In genomic region chr2:676647-677055, GRCh38 we compare ENCODE assay signal across 8 cellular contexts. TPM values are rescaled to one million over a fixed set of nuclear protein-coding genes. Genes with fewer than 3 reads are reported as not detected.
A peak's percentile ranks its signal among the peaks of the same experiment; 100 is the strongest.
DNase-seq lines count a peak whose midpoint lies in the region; ATAC-seq and TF ChIP-seq lines count a peak whose summit lies in the region.

No MANE protein-coding gene starts in this region.

- no peaks in the 10 kb centered on the region for H3K36me3 ChIP-seq in colonic mucosa

- DNase-seq in AG08396 (ENCODE audit: low spot score) (peak; percentile 98), NCI-H2081 (lab: John Stamatoyannopoulos, UW) (peak; percentile 98 to 99), T1000 (lab: John Stamatoyannopoulos, UW) (peak; percentile 97), colonic mucosa (peak; percentile 99)
- peak; percentile 93 to 94 for DNase-seq in stimulated activated CD4-positive, alpha-beta T cell treated with anti-CD3 and anti-CD28 coated beads, Interleukin-15, amount 100 ng/mL, for 48 hours (ENCODE audit: low read depth in 2 of 2)

- H3K9me3 ChIP-seq in colonic mucosa: no peaks in the 10 kb centered on the region

- intact Hi-C loops in colonic mucosa (cut with DNase I): no loop called here

- H3K4me1 ChIP-seq in colonic mucosa: no peaks in the 10 kb centered on the region

- H3K9ac ChIP-seq in colonic mucosa (ENCODE audit: low read depth in 2 of 2, low read length in 2 of 2): peak overlapping the region in 1 of 2 donors; percentile 62

- H3K27me3 ChIP-seq in colonic mucosa: no peaks in the 10 kb centered on the region
- H3K27me3 ChIP-seq in layer of hippocampus (ENCODE audit: control insufficient read depth, insufficient read depth, low read length): no peaks in the 10 kb centered on the region

- H3K4me3 ChIP-seq in colonic mucosa: peak overlapping the region; percentile 58

- H3K27ac ChIP-seq in colonic mucosa: peak overlapping the region; percentile 28
- peak overlapping the region; percentile 71 for H3K27ac ChIP-seq in layer of hippocampus (ENCODE audit: low read depth, low read length)

- TF ChIP-seq CTCF in colonic mucosa (IDR thresholded peaks at IDR 0.05): no peak

- ATAC-seq in GM18858 (IDR thresholded peaks at IDR 0.05; ENCODE audit: unreplicated experiment) (peak; percentile 60), HG03066 (IDR thresholded peaks at IDR 0.05; ENCODE audit: low read depth, unreplicated experiment) (peak; percentile 77)

RNA-seq across cellular contexts. Expression of gene TMEM18, which starts 0.6 kb away (rescaled TPM):
- 10 to 100 TPM; 16.4 to 19.6 TPM for total RNA-seq in colonic mucosa

Comparison
In these comparisons a context has a peak if more than half of its experiments do, and no peak if none do; other contexts are left out.
1. Peak in every context shown above with its lines: DNase-seq, ATAC-seq, H3K4me3 ChIP-seq and H3K27ac ChIP-seq.